Comparison of ENCODE assay signal across 22 cellular contexts in genomic region chr12:45721374-45721773, GRCh38. TPM values are rescaled to one million over a fixed set of nuclear protein-coding genes. Genes with fewer than 3 reads are reported as not detected.
DNase-seq lines count a peak whose midpoint lies in the region; ATAC-seq and TF ChIP-seq lines count a peak whose summit lies in the region.
"Had no signal": no experiment of that assay in that cellular context is flagged by ENCODE, and none has a peak within 500 bp of the region (broad histone marks: within the 10 kb centered on the region; RNA-seq: fewer than 3 reads in every experiment).

No MANE protein-coding gene starts in this region.

- DNase-seq in DND-41: no peak
- no peak for DNase-seq in T-helper 17 cell
- no peak for DNase-seq in mesenchymal stem cell
- no peak for DNase-seq in stimulated activated naive CD8-positive, alpha-beta T cell treated with anti-CD3 and anti-CD28 coated beads, Interleukin-15, amount 100 ng/mL, for 72 hours
- no peak for DNase-seq in uterus
- no peak for DNase-seq in PC-9
- no peak for DNase-seq in posterior vena cava (ENCODE audit: low spot score)
- DNase-seq: activated B cell treated with CpG ODN at 0.5 μM for 24 hours; activated CD4-positive, alpha-beta T cell treated with anti-CD3 and anti-CD28 coated beads, Interleukin-2, amount 50 U/mL, for 1 hour; activated T-cell treated with anti-CD3 and anti-CD28 coated beads, Interleukin-2, amount 50 U/mL, for 4 hours; amniotic stem cell; brain microvascular endothelial cell; GOT3; NCI-H1694; NCI-H446; nucleus accumbens; stimulated activated CD8-positive, alpha-beta memory T cell treated with anti-CD3 and anti-CD28 coated beads, Interleukin-4, amount 100 ng/mL, for 48 hours; T-helper 1 cell had no signal

- no peak for TF ChIP-seq CTCF in DND-41 (IDR thresholded peaks at IDR 0.05; ENCODE audit: borderline replicate concordance, extremely low read depth, low read length, poor library complexity, severe bottlenecking)
- TF ChIP-seq CTCF in uterus (IDR thresholded peaks at IDR 0.05): no peak
- TF ChIP-seq CTCF in PC-9 (conservative IDR thresholded peaks at IDR 0.05): no peak

- intact Hi-C loops in uterus (cut with DNase I; ENCODE audit: low total_unique reads) (no loop called here), PC-9 (cut with micrococcal nuclease; ENCODE audit: unreplicated experiment) (no loop called here), posterior vena cava (cut with DNase I) (loop anchor here in 1 of 2 donors (10.0 kb wide), 1 partner anchor 177 kb away; no protein-coding TSS in a partner anchor)

- H3K18ac ChIP-seq in mesenchymal stem cell (ENCODE audit: low read depth in 1 of 2, low read length in 2 of 2): no peak overlapping the region

- peaks cover 4% of the 10 kb centered on the region for H3K36me3 Mint-ChIP-seq in T-helper 17 cell (ENCODE audit: low read depth)

- H2AFZ ChIP-seq in DND-41 (ENCODE audit: low read depth, low read length) (no peak overlapping the region), mesenchymal stem cell (ENCODE audit: low read depth, low read length) (no peak overlapping the region), PC-9 (no peak overlapping the region)

- H3K14ac ChIP-seq in mesenchymal stem cell (ENCODE audit: low read length in 2 of 2): no peak overlapping the region

- H3K4me2 ChIP-seq in DND-41 (ENCODE audit: insufficient read depth, low read length): peak overlapping the region; percentile 79; the same call in 1 of the 2 replicates
- H3K4me2 ChIP-seq in mesenchymal stem cell (ENCODE audit: low read length, poor library complexity, severe bottlenecking): no peak overlapping the region
- H3K4me2 ChIP-seq in PC-9: no peak overlapping the region

- peak overlapping the region; percentile 51 for H3K27ac Mint-ChIP-seq in T-helper 17 cell
- no peak overlapping the region for H3K27ac Mint-ChIP-seq in stimulated activated naive CD8-positive, alpha-beta T cell treated with anti-CD3 and anti-CD28 coated beads, Interleukin-15, amount 100 ng/mL, for 72 hours
- H3K27ac Mint-ChIP-seq: activated B cell treated with CpG ODN at 0.5 μM for 24 hours had no signal

- no peak for TF ChIP-seq POLR2A in uterus (IDR thresholded peaks at IDR 0.05)

- H2BK15ac ChIP-seq in mesenchymal stem cell (ENCODE audit: low read depth, poor library complexity, severe bottlenecking): no peak overlapping the region

- POLR2A ChIA-PET in PC-9 (lab: Charles Lee; ENCODE audit: unreplicated experiment): no interaction called here

- no peak overlapping the region for H4K91ac ChIP-seq in mesenchymal stem cell (ENCODE audit: low read length)

- H3K9ac ChIP-seq in DND-41 (ENCODE audit: low read depth, low read length) (no peak overlapping the region), mesenchymal stem cell (ENCODE audit: low read length) (no peak overlapping the region)

- no peak overlapping the region for H2AK5ac ChIP-seq in mesenchymal stem cell (ENCODE audit: low read length, severe bottlenecking)

- H3K79me1 ChIP-seq in mesenchymal stem cell (replicated peaks; ENCODE audit: low read length, poor library complexity, severe bottlenecking): peaks cover 19% of the 10 kb centered on the region

- peaks cover 25% of the 10 kb centered on the region for H3K4me1 Mint-ChIP-seq in T-helper 17 cell
- H3K4me1 Mint-ChIP-seq in stimulated activated naive CD8-positive, alpha-beta T cell treated with anti-CD3 and anti-CD28 coated beads, Interleukin-15, amount 100 ng/mL, for 72 hours: peaks cover 39% of the 10 kb centered on the region

- no peak overlapping the region for H3K4ac ChIP-seq in mesenchymal stem cell (ENCODE audit: low read depth in 1 of 2, low read length in 2 of 2)

- H4K8ac ChIP-seq in mesenchymal stem cell (ENCODE audit: low read length): peak overlapping the region; percentile 50

- no TSS peak for BruUV-seq in PC-9 (replicated peaks; lab: Mats Ljungman, UMichigan)

- peak overlapping the region in 1 of 2 experiments; percentile 19; a peak in 1 of 4 replicates for H3K4me3 ChIP-seq in DND-41 (ENCODE audit: low read depth in 1 of 2, low read length in 2 of 2)
- no peak overlapping the region for H3K4me3 ChIP-seq in mesenchymal stem cell (ENCODE audit: insufficient read depth in 1 of 2, low read depth in 1 of 2, low read length in 2 of 2)
- no peak overlapping the region for H3K4me3 ChIP-seq in uterus
- no peak overlapping the region for H3K4me3 ChIP-seq in PC-9
- H3K4me3 ChIP-seq: prostate gland, tibial nerve had no signal

- no peak overlapping the region for H3K23ac ChIP-seq in mesenchymal stem cell (ENCODE audit: low read length in 2 of 2)

- H3K27me3 Mint-ChIP-seq in T-helper 17 cell: no peaks in the 10 kb centered on the region
- H3K27me3 Mint-ChIP-seq in stimulated activated naive CD8-positive, alpha-beta T cell treated with anti-CD3 and anti-CD28 coated beads, Interleukin-15, amount 100 ng/mL, for 72 hours: no peaks in the 10 kb centered on the region
- H3K27me3 Mint-ChIP-seq: activated B cell treated with CpG ODN at 0.5 μM for 24 hours had no signal

- H3K9me3 ChIP-seq in DND-41 (ENCODE audit: insufficient read depth, low read length, severe bottlenecking): no peaks in the 10 kb centered on the region
- no peaks in the 10 kb centered on the region for H3K9me3 ChIP-seq in T-helper 17 cell (ENCODE audit: control insufficient read depth, low read length, poor library complexity, severe bottlenecking)
- no peaks in the 10 kb centered on the region for H3K9me3 ChIP-seq in mesenchymal stem cell (ENCODE audit: control insufficient read depth, low read length)
- H3K9me3 ChIP-seq in uterus: no peaks in the 10 kb centered on the region
- H3K9me3 ChIP-seq in PC-9 (ENCODE audit: insufficient read depth, low read depth): no peaks in the 10 kb centered on the region
- H3K9me3 ChIP-seq: prostate gland, tibial nerve had no signal

- CTCF ChIA-PET in PC-9 (lab: Charles Lee): no interaction called here

- peaks cover 49% of the 10 kb centered on the region for H3K4me1 ChIP-seq in DND-41 (ENCODE audit: insufficient read depth, low read length)
- no peaks in the 10 kb centered on the region for H3K4me1 ChIP-seq in mesenchymal stem cell (ENCODE audit: control insufficient read depth, insufficient read depth, low read depth, low read length)
- H3K4me1 ChIP-seq in uterus: peaks cover 6 to 15% of the 10 kb centered on the region in 2 donors
- H3K4me1 ChIP-seq in PC-9 (replicated peaks; ENCODE audit: insufficient read depth): peaks cover 17% of the 10 kb centered on the region
- H3K4me1 ChIP-seq: prostate gland had no signal

- no peaks in the 10 kb centered on the region for H3K27me3 ChIP-seq in DND-41 (ENCODE audit: insufficient read depth, low read length, poor library complexity)
- no peaks in the 10 kb centered on the region for H3K27me3 ChIP-seq in mesenchymal stem cell (ENCODE audit: control insufficient read depth in 1 of 2, insufficient read depth in 1 of 2, low read length in 2 of 2)
- H3K27me3 ChIP-seq in uterus: no peaks in the 10 kb centered on the region
- H3K27me3 ChIP-seq in PC-9 (ENCODE audit: insufficient read depth, low read depth): no peaks in the 10 kb centered on the region
- H3K27me3 ChIP-seq: brain microvascular endothelial cell, tibial nerve had no signal

- no peaks in the 10 kb centered on the region for H3K9me3 Mint-ChIP-seq in stimulated activated naive CD8-positive, alpha-beta T cell treated with anti-CD3 and anti-CD28 coated beads, Interleukin-15, amount 100 ng/mL, for 72 hours
- H3K9me3 Mint-ChIP-seq: activated B cell treated with CpG ODN at 0.5 μM for 24 hours; activated T-cell treated with anti-CD3 and anti-CD28 coated beads, Interleukin-2, amount 50 U/mL, for 4 hours had no signal

- H3K79me2 ChIP-seq in DND-41 (ENCODE audit: insufficient read depth, low read length): peaks cover 86% of the 10 kb centered on the region
- peaks cover 47% of the 10 kb centered on the region for H3K79me2 ChIP-seq in PC-9 (ENCODE audit: low read depth)

- H3K4me3 Mint-ChIP-seq in T-helper 17 cell: peak overlapping the region; percentile 52
- H3K4me3 Mint-ChIP-seq in stimulated activated naive CD8-positive, alpha-beta T cell treated with anti-CD3 and anti-CD28 coated beads, Interleukin-15, amount 100 ng/mL, for 72 hours: peak overlapping the region; percentile 39 to 40
- H3K4me3 Mint-ChIP-seq: activated B cell treated with CpG ODN at 0.5 μM for 24 hours; activated T-cell treated with anti-CD3 and anti-CD28 coated beads, Interleukin-2, amount 50 U/mL, for 4 hours had no signal

- WGBS in mesenchymal stem cell: no CpG with 5 or more reads among the region's 2 CpGs

- H4K20me1 ChIP-seq in DND-41 (ENCODE audit: insufficient read depth, low read length) (peaks cover 25% of the 10 kb centered on the region; the same call in 1 of the 2 replicates), PC-9 (ENCODE audit: insufficient read depth) (no peaks in the 10 kb centered on the region)

- H2BK120ac ChIP-seq in mesenchymal stem cell (ENCODE audit: low read depth, low read length): no peak overlapping the region

- no peak overlapping the region for H2BK5ac ChIP-seq in mesenchymal stem cell (ENCODE audit: low read depth, low read length, poor library complexity, severe bottlenecking)

- no peaks in the 10 kb centered on the region for H3F3A ChIP-seq in PC-9 (ENCODE audit: insufficient read depth, low read depth)

- H3K27ac ChIP-seq in DND-41 (ENCODE audit: low read length): peak overlapping the region; percentile 14; the same call in 1 of the 2 replicates
- H3K27ac ChIP-seq in mesenchymal stem cell (ENCODE audit: low read length, poor library complexity, severe bottlenecking): no peak overlapping the region
- H3K27ac ChIP-seq in uterus: no peak overlapping the region
- H3K27ac ChIP-seq in PC-9: no peak overlapping the region
- H3K27ac ChIP-seq: brain microvascular endothelial cell, C4-2B, prostate gland, tibial nerve had no signal

- H3K36me3 ChIP-seq in DND-41 (ENCODE audit: insufficient read depth, low read length) (peaks cover 32% of the 10 kb centered on the region), mesenchymal stem cell (ENCODE audit: control insufficient read depth in 1 of 2, insufficient read depth in 2 of 2, low read depth in 1 of 2, low read length in 2 of 2) (peaks cover 0 to 3% of the 10 kb centered on the region in 2 experiments), uterus (no peaks in the 10 kb centered on the region), PC-9 (ENCODE audit: low read depth) (no peaks in the 10 kb centered on the region)
- H3K36me3 ChIP-seq: brain microvascular endothelial cell, prostate gland, tibial nerve had no signal

- no peaks in the 10 kb centered on the region for H3K9me2 ChIP-seq in PC-9 (ENCODE audit: insufficient read depth)

- ATAC-seq in DND-41 (ENCODE audit: insufficient read depth, low read depth) (no peak), T-helper 17 cell (no peak)
- ATAC-seq in stimulated activated naive CD8-positive, alpha-beta T cell treated with anti-CD3 and anti-CD28 coated beads, Interleukin-15, amount 100 ng/mL, for 72 hours: no peak
- ATAC-seq: activated T-cell treated with anti-CD3 and anti-CD28 coated beads, Interleukin-2, amount 50 U/mL, for 4 hours; sciatic nerve had no signal

- H2BK12ac ChIP-seq in mesenchymal stem cell (ENCODE audit: low read length in 2 of 2): no peak overlapping the region

RNA-seq across cellular contexts. Expression of gene ARID2, which starts 8.1 kb away (rescaled TPM):
- total RNA-seq in T-helper 17 cell (10 to 100 TPM; 63.1 to 63.3 TPM), uterus (100 to 1,000 TPM in 1 of 4 donors, 10 to 100 TPM in 3; 24.3 to 112 (median 56.8) TPM), PC-9 (2021) (24.6 and 25.8 TPM in 2 replicates), posterior vena cava (10 to 100 TPM; 26.6 to 27.8 TPM)
- polyA plus RNA-seq in mesenchymal stem cell (2013, experiment 1 of 2): 7.0 TPM
- 6.9 TPM for polyA plus RNA-seq in mesenchymal stem cell (2013, experiment 2 of 2)
